In the genomic region with DNA sequence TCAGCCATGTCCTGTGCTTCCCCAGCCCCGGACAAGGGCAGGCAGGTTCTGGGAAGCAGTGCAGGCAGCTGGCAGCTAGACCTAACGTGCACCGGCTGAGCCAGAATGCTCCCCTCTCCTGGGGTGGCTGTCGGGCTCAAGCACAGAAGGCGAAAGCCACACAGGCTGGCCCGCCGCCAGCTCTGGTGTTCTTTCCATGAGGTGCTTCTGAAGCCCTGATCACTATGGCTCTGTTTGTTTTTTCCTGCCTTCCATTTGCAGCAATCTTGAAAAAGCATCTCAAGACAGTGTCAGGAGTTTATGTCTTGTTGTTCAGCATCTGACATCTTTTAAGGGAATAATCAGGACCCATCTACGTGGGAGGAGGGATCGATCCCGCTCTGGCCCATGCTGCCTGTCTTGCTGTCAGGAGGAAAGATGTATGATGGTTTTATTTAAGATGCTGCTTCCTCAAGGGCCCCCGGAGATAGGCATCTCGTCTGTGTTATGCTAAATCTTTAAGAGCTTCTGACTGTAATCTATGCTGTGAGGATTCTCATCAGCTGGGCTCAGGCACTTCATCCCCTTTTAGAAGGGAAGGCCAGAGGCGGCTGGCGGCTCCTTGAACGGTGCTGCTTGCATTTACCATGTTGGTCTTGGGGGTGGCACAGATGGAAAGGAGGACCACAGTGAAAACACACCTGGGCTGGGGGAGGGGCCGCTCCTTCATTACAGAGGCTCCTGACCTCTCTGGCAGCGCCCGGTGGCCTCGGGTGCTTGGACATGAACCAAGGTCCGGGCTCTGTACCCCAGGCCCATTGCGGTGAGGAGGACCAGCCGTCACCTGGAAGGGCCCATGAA, we compare ENCODE assay signal across 21 cellular contexts.
DNase-seq lines count a peak whose midpoint lies in the region; ATAC-seq lines count a peak whose summit lies in the region.
"Had no signal": no experiment of that assay in that cellular context is flagged by ENCODE, and none has a peak within 500 bp of the region (broad histone marks: within the 10 kb centered on the region; RNA-seq: fewer than 3 reads in every experiment).

No MANE protein-coding gene starts in this region.

- no peak overlapping the region for H3K4ac ChIP-seq in neuronal stem cell (ENCODE audit: low read length)

- POLR2A ChIA-PET in activated CD4-positive, alpha-beta T cell treated with anti-CD3 and anti-CD28 coated beads for 36 hours (lab: Charles Lee) = no interaction called here
- POLR2A ChIA-PET in activated CD4-positive, alpha-beta T cell treated with anti-CD3 and anti-CD28 coated beads, Interleukin-2, amount 10 ng/mL, durations not matched to agents 7 days and 5 days (lab: Charles Lee) = no interaction called here

- H3K9ac ChIP-seq in neuronal stem cell (ENCODE audit: low read depth, low read length, poor library complexity) = no peak overlapping the region

- intact Hi-C loops in activated CD4-positive, alpha-beta T cell treated with anti-CD3 and anti-CD28 coated beads for 36 hours (cut with DNase I, micrococcal nuclease) = no loop called here

- peaks cover 0 to 5% of the 10 kb centered on the region in 2 donors for H3K4me1 ChIP-seq in neuronal stem cell (ENCODE audit: control insufficient read depth in 2 of 2, insufficient read depth in 1 of 2, low read depth in 1 of 2, low read length in 2 of 2)

- peak overlapping the region; percentile 60 for H3K18ac ChIP-seq in neuronal stem cell (ENCODE audit: low read length)

- peaks cover 0 to 30% (median 2%) of the 10 kb centered on the region in 3 experiments for H3K27me3 ChIP-seq in neuronal stem cell (ENCODE audit: control insufficient read depth in 3 of 3, insufficient read depth in 3 of 3, low read depth in 1 of 3, low read length in 3 of 3)
- H3K27me3 ChIP-seq: dorsolateral prefrontal cortex, ovary had no signal

- H2BK120ac ChIP-seq in neuronal stem cell (ENCODE audit: low read depth, low read length) = peak overlapping the region; percentile 87

- no peak overlapping the region for H2AFZ ChIP-seq in neuronal stem cell (ENCODE audit: low read length)

- H2AK5ac ChIP-seq in neuronal stem cell (ENCODE audit: low read depth, low read length) = peak overlapping the region; percentile 95

- no peaks in the 10 kb centered on the region for H3K36me3 Mint-ChIP-seq in activated CD4-positive, alpha-beta T cell treated with anti-CD3 and anti-CD28 coated beads for 36 hours (ENCODE audit: low read depth)
- no peaks in the 10 kb centered on the region for H3K36me3 Mint-ChIP-seq in activated CD4-positive, alpha-beta T cell treated with anti-CD3 and anti-CD28 coated beads, Interleukin-2, amount 10 ng/mL, durations not matched to agents 7 days and 5 days (ENCODE audit: low read depth)
- H3K36me3 Mint-ChIP-seq: activated naive CD8-positive, alpha-beta T cell treated with anti-CD3 and anti-CD28 coated beads, Interleukin-2, amount 10 ng/mL, durations not matched to agents 7 days and 5 days had no signal

- ATAC-seq in activated CD4-positive, alpha-beta T cell treated with anti-CD3 and anti-CD28 coated beads for 36 hours = no peak
- ATAC-seq in HG03045 (IDR thresholded peaks at IDR 0.05; ENCODE audit: unreplicated experiment) = no peak
- ATAC-seq: activated T-cell treated with anti-CD3 and anti-CD28 coated beads, Interleukin-2, amount 50 U/mL, for 72 hours; esophagus mucosa had no signal

- CTCF ChIA-PET in activated CD4-positive, alpha-beta T cell treated with anti-CD3 and anti-CD28 coated beads for 36 hours (lab: Charles Lee) = interaction anchor here (1.1 kb wide), 1 partner anchor 30 kb away, joined by 3 read pairs; no protein-coding TSS in a partner anchor
- CTCF ChIA-PET in activated CD4-positive, alpha-beta T cell treated with anti-CD3 and anti-CD28 coated beads, Interleukin-2, amount 10 ng/mL, durations not matched to agents 7 days and 5 days (lab: Charles Lee) = interaction anchor here (2.1 kb wide), 1 partner anchor 16 kb away, joined by 4 read pairs; no protein-coding TSS in a partner anchor

- no peaks in the 10 kb centered on the region for H3K9me3 ChIP-seq in neuronal stem cell (replicated peaks in 1 of 2; ENCODE audit: control insufficient read depth in 2 of 2, insufficient read depth in 1 of 2, low read depth in 1 of 2, low read length in 2 of 2)
- H3K9me3 ChIP-seq: ovary had no signal

- H3K27ac ChIP-seq in neuronal stem cell (replicated peaks; ENCODE audit: low read length) = no peak overlapping the region
- H3K27ac ChIP-seq: dorsolateral prefrontal cortex, ovary, WERI-Rb-1 had no signal

- H3K79me1 ChIP-seq in neuronal stem cell (ENCODE audit: low read depth, low read length) = no peaks in the 10 kb centered on the region

- H3K27me3 Mint-ChIP-seq in activated CD4-positive, alpha-beta T cell treated with anti-CD3 and anti-CD28 coated beads for 36 hours = no peaks in the 10 kb centered on the region
- no peaks in the 10 kb centered on the region for H3K27me3 Mint-ChIP-seq in activated CD4-positive, alpha-beta T cell treated with anti-CD3 and anti-CD28 coated beads, Interleukin-2, amount 10 ng/mL, durations not matched to agents 7 days and 5 days
- H3K27me3 Mint-ChIP-seq: activated CD4-positive, alpha-beta memory T cell treated with anti-CD3 and anti-CD28 coated beads, Interleukin-2, amount 10 ng/mL, durations not matched to agents 7 days and 5 days; activated naive CD8-positive, alpha-beta T cell treated with anti-CD3 and anti-CD28 coated beads, Interleukin-2, amount 10 ng/mL, durations not matched to agents 7 days and 5 days had no signal

- H4K8ac ChIP-seq in neuronal stem cell (ENCODE audit: low read depth, low read length) = no peak overlapping the region

- H3K4me1 Mint-ChIP-seq in activated CD4-positive, alpha-beta T cell treated with anti-CD3 and anti-CD28 coated beads for 36 hours = peaks cover 5% of the 10 kb centered on the region
- no peaks in the 10 kb centered on the region for H3K4me1 Mint-ChIP-seq in activated CD4-positive, alpha-beta T cell treated with anti-CD3 and anti-CD28 coated beads, Interleukin-2, amount 10 ng/mL, durations not matched to agents 7 days and 5 days
- H3K4me1 Mint-ChIP-seq: activated CD4-positive, alpha-beta memory T cell treated with anti-CD3 and anti-CD28 coated beads, Interleukin-2, amount 10 ng/mL, durations not matched to agents 7 days and 5 days; activated naive CD8-positive, alpha-beta T cell treated with anti-CD3 and anti-CD28 coated beads, Interleukin-2, amount 10 ng/mL, durations not matched to agents 7 days and 5 days had no signal

- H3K4me2 ChIP-seq in neuronal stem cell (ENCODE audit: insufficient read depth, low read length, poor library complexity, severe bottlenecking) = no peak overlapping the region

- peak overlapping the region; percentile 53 for H2BK5ac ChIP-seq in neuronal stem cell (ENCODE audit: low read length)

- H2BK15ac ChIP-seq in neuronal stem cell (ENCODE audit: low read length) = peak overlapping the region; percentile 21

- peak; percentile 30 for DNase-seq in activated CD4-positive, alpha-beta T cell treated with anti-CD3 and anti-CD28 coated beads for 36 hours
- DNase-seq in activated CD4-positive, alpha-beta T cell treated with anti-CD3 and anti-CD28 coated beads, Interleukin-2, amount 10 ng/mL, durations not matched to agents 7 days and 5 days = no peak
- DNase-seq in NCI-H1694 treated with DMSO at 0.1 percent for 48 hours (lab: John Stamatoyannopoulos, UW) (peak; percentile 65), SK-N-DZ (ENCODE audit: low spot score) (peak; percentile 67), neuronal stem cell (ENCODE audit: low spot score) (no peak), NCI-H774 (lab: John Stamatoyannopoulos, UW) (no peak)
- no peak for DNase-seq in stimulated activated naive CD4-positive, alpha-beta T cell treated with Interleukin-2 at 50 U/mL for 16 hours (lab: John Stamatoyannopoulos, UW)
- DNase-seq: activated CD4-positive, alpha-beta memory T cell treated with anti-CD3 and anti-CD28 coated beads, Interleukin-2, amount 10 ng/mL, durations not matched to agents 7 days and 5 days; activated naive CD8-positive, alpha-beta T cell treated with anti-CD3 and anti-CD28 coated beads, Interleukin-2, amount 10 ng/mL, durations not matched to agents 7 days and 5 days; GDM1; KG1; NCI-H1048; NCI-H526; ovary; stimulated activated CD4-positive, alpha-beta T cell treated with anti-CD3 and anti-CD28 coated beads, Interleukin-2, amount 100 ng/mL, for 48 hours; WERI-Rb-1 had no signal

- WGBS in neuronal stem cell (ENCODE audit: extremely low coverage in 2 of 2, insufficient read length in 2 of 2, insufficient replicate concordance in 1 of 2), 2 donors = no CpG with 5 or more reads among the region's 22 CpGs

- H2BK12ac ChIP-seq in neuronal stem cell (ENCODE audit: low read length) = no peak overlapping the region

- H3K14ac ChIP-seq in neuronal stem cell (ENCODE audit: low read length) = no peak overlapping the region

- H3K27ac Mint-ChIP-seq in activated CD4-positive, alpha-beta T cell treated with anti-CD3 and anti-CD28 coated beads for 36 hours = no peak overlapping the region
- no peak overlapping the region for H3K27ac Mint-ChIP-seq in activated CD4-positive, alpha-beta T cell treated with anti-CD3 and anti-CD28 coated beads, Interleukin-2, amount 10 ng/mL, durations not matched to agents 7 days and 5 days
- H3K27ac Mint-ChIP-seq: activated CD4-positive, alpha-beta memory T cell treated with anti-CD3 and anti-CD28 coated beads, Interleukin-2, amount 10 ng/mL, durations not matched to agents 7 days and 5 days; activated naive CD8-positive, alpha-beta T cell treated with anti-CD3 and anti-CD28 coated beads, Interleukin-2, amount 10 ng/mL, durations not matched to agents 7 days and 5 days; activated T-cell treated with anti-CD3 and anti-CD28 coated beads, Interleukin-2, amount 50 U/mL, for 72 hours; T-helper 1 cell treated with Interleukin-12 subunit alpha and Interleukin-12 subunit beta and Interleukin-4 antibody, amounts not matched to agents 30 μg/mL and 1 μg/mL, for 36 hours had no signal

- H3K9me3 Mint-ChIP-seq in activated CD4-positive, alpha-beta T cell treated with anti-CD3 and anti-CD28 coated beads for 36 hours (ENCODE audit: low read depth) = no peaks in the 10 kb centered on the region
- no peaks in the 10 kb centered on the region for H3K9me3 Mint-ChIP-seq in activated CD4-positive, alpha-beta T cell treated with anti-CD3 and anti-CD28 coated beads, Interleukin-2, amount 10 ng/mL, durations not matched to agents 7 days and 5 days
- H3K9me3 Mint-ChIP-seq: activated CD4-positive, alpha-beta memory T cell treated with anti-CD3 and anti-CD28 coated beads, Interleukin-2, amount 10 ng/mL, durations not matched to agents 7 days and 5 days; activated naive CD8-positive, alpha-beta T cell treated with anti-CD3 and anti-CD28 coated beads, Interleukin-2, amount 10 ng/mL, durations not matched to agents 7 days and 5 days; activated T-cell treated with anti-CD3 and anti-CD28 coated beads, Interleukin-2, amount 50 U/mL, for 72 hours; T-helper 1 cell treated with Interleukin-12 subunit alpha and Interleukin-12 subunit beta and Interleukin-4 antibody, amounts not matched to agents 30 μg/mL and 1 μg/mL, for 36 hours had no signal

- H3K4me3 ChIP-seq in neuronal stem cell (ENCODE audit: low read length in 2 of 2) = no peak overlapping the region
- H3K4me3 ChIP-seq: dorsolateral prefrontal cortex, ovary had no signal

- no peak overlapping the region for H3K4me3 Mint-ChIP-seq in activated CD4-positive, alpha-beta T cell treated with anti-CD3 and anti-CD28 coated beads for 36 hours
- H3K4me3 Mint-ChIP-seq in activated CD4-positive, alpha-beta T cell treated with anti-CD3 and anti-CD28 coated beads, Interleukin-2, amount 10 ng/mL, durations not matched to agents 7 days and 5 days = no peak overlapping the region
- H3K4me3 Mint-ChIP-seq: activated CD4-positive, alpha-beta memory T cell treated with anti-CD3 and anti-CD28 coated beads, Interleukin-2, amount 10 ng/mL, durations not matched to agents 7 days and 5 days; activated naive CD8-positive, alpha-beta T cell treated with anti-CD3 and anti-CD28 coated beads, Interleukin-2, amount 10 ng/mL, durations not matched to agents 7 days and 5 days; activated T-cell treated with anti-CD3 and anti-CD28 coated beads, Interleukin-2, amount 50 U/mL, for 72 hours; T-helper 1 cell treated with Interleukin-12 subunit alpha and Interleukin-12 subunit beta and Interleukin-4 antibody, amounts not matched to agents 30 μg/mL and 1 μg/mL, for 36 hours had no signal

- H3K36me3 ChIP-seq in neuronal stem cell (replicated peaks in 1 of 2; ENCODE audit: control insufficient read depth in 2 of 2, insufficient read depth in 2 of 2, low read length in 2 of 2) = no peaks in the 10 kb centered on the region
- H3K36me3 ChIP-seq: ovary, WERI-Rb-1 had no signal

- no peak overlapping the region for H3K23ac ChIP-seq in neuronal stem cell (ENCODE audit: low read depth, low read length, poor library complexity)

- H4K91ac ChIP-seq in neuronal stem cell (ENCODE audit: low read depth, low read length, poor library complexity) = no peak overlapping the region

Comparison
In these comparisons a context has a peak if more than half of its experiments do, and no peak if none do; other contexts are left out.
1. DNase-seq: peak in activated CD4-positive, alpha-beta T cell treated with anti-CD3 and anti-CD28 coated beads for 36 hours (single experiment), NCI-H1694 treated with DMSO at 0.1 percent for 48 hours (single experiment) and SK-N-DZ (single experiment); none in activated CD4-positive, alpha-beta T cell treated with anti-CD3 and anti-CD28 coated beads, Interleukin-2, amount 10 ng/mL, durations not matched to agents 7 days and 5 days (single experiment), neuronal stem cell (single experiment), stimulated activated naive CD4-positive, alpha-beta T cell treated with Interleukin-2 at 50 U/mL for 16 hours (single experiment) and NCI-H774 (single experiment).